Comparison of ENCODE assay signal across 8 cellular contexts in genomic region chr7:120272896-120273475, GRCh38.
DNase-seq lines count a peak whose midpoint lies in the region; ATAC-seq lines count a peak whose summit lies in the region.

Gene KCND2, plus strand, starts transcription at chr7:120273175.

- no peak within 1 kb of the TSS for H3K27ac ChIP-seq in muscle layer of colon (ENCODE audit: low read depth, low read length)

- ATAC-seq in HG02642 (IDR thresholded peaks at IDR 0.05; ENCODE audit: poor library complexity, unreplicated experiment) (peak; percentile 45), GM18519 (IDR thresholded peaks at IDR 0.05; ENCODE audit: low FRiP score, unreplicated experiment) (no peak)

- H3K4me1 ChIP-seq in muscle layer of colon (ENCODE audit: insufficient read depth, low read length), result no peaks in the 10 kb centered on the region

- no peaks in the 10 kb centered on the region for H3K9me3 ChIP-seq in muscle layer of colon (ENCODE audit: low read length)

- H3K27me3 ChIP-seq in muscle layer of colon (ENCODE audit: control insufficient read depth in 1 of 2, insufficient read depth in 2 of 2, low read length in 2 of 2), result peaks cover 0 to 11% of the 10 kb centered on the region in 2 donors

- H3K36me3 ChIP-seq in muscle layer of colon (ENCODE audit: insufficient read depth, low read length), result no peaks in the 10 kb centered on the region

- peak within 1 kb of the TSS; percentile 42 to 53 for H3K4me3 ChIP-seq in muscle layer of colon (ENCODE audit: low read depth in 1 of 2, low read length in 2 of 2)

- DNase-seq in NCI-H2081 (lab: John Stamatoyannopoulos, UW) (peak; percentile 59 to 67), NCI-H2081 treated with DMSO at 0.1 percent for 48 hours (lab: John Stamatoyannopoulos, UW) (no peak), NCI-H2227 (lab: John Stamatoyannopoulos, UW; ENCODE audit: unreplicated experiment) (peak; percentile 73), ecto neural progenitor cell (ENCODE audit: low spot score) (peak; percentile 64), NAMALWA (ENCODE audit: low spot score) (no peak)

- H3K9ac ChIP-seq in muscle layer of colon (ENCODE audit: low read length), result no peak within 1 kb of the TSS

Comparison
In these comparisons a context has a peak if more than half of its experiments do, and no peak if none do; other contexts are left out.
1. DNase-seq: peak in NCI-H2081 (2 of 2), NCI-H2227 (single experiment) and ecto neural progenitor cell (single experiment); none in NCI-H2081 treated with DMSO at 0.1 percent for 48 hours (single experiment) and NAMALWA (single experiment).